In genomic region chr1:231806623-231807470, GRCh38 we compare ENCODE assay signal across 8 cellular contexts.
DNase-seq lines count a peak whose midpoint lies in the region; ATAC-seq, FAIRE-seq and TF ChIP-seq lines count a peak whose summit lies in the region.

No MANE protein-coding gene starts in this region.

- H3K9me3 ChIP-seq in right cardiac atrium (ENCODE audit: control insufficient read depth, low read length) (no peaks in the 10 kb centered on the region), small intestine (ENCODE audit: control insufficient read depth, low read depth) (no peaks in the 10 kb centered on the region), uterus (no peaks in the 10 kb centered on the region)

- no peaks in the 10 kb centered on the region for H3K4me1 Mint-ChIP-seq in activated naive CD8-positive, alpha-beta T cell treated with anti-CD3 and anti-CD28 coated beads, Interleukin-2, amount 10 ng/mL, durations not matched to agents 7 days and 5 days

- peak; percentile 96 for ATAC-seq in GM19035 (IDR thresholded peaks at IDR 0.05; ENCODE audit: unreplicated experiment)
- peak; percentile 90 for ATAC-seq in HG03175 (IDR thresholded peaks at IDR 0.05; ENCODE audit: unreplicated experiment)
- ATAC-seq in activated naive CD8-positive, alpha-beta T cell treated with anti-CD3 and anti-CD28 coated beads, Interleukin-2, amount 10 ng/mL, durations not matched to agents 7 days and 5 days (ENCODE audit: low read depth): peak; percentile 73
- ATAC-seq in right cardiac atrium: peak; percentile 70 to 72

- H3K27me3 ChIP-seq in right cardiac atrium (ENCODE audit: control insufficient read depth, insufficient read depth) (no peaks in the 10 kb centered on the region), small intestine (ENCODE audit: control insufficient read depth in 2 of 2, insufficient read depth in 2 of 2, low read length in 2 of 2) (no peaks in the 10 kb centered on the region), uterus (no peaks in the 10 kb centered on the region)

- H3K9me3 Mint-ChIP-seq in activated naive CD8-positive, alpha-beta T cell treated with anti-CD3 and anti-CD28 coated beads, Interleukin-2, amount 10 ng/mL, durations not matched to agents 7 days and 5 days: no peaks in the 10 kb centered on the region

- no peak overlapping the region for H3K4me3 ChIP-seq in right cardiac atrium (ENCODE audit: low read length)
- no peak overlapping the region for H3K4me3 ChIP-seq in small intestine (ENCODE audit: low read depth in 1 of 2, low read length in 2 of 2)
- no peak overlapping the region for H3K4me3 ChIP-seq in uterus

- no peaks in the 10 kb centered on the region for H3K27me3 Mint-ChIP-seq in activated naive CD8-positive, alpha-beta T cell treated with anti-CD3 and anti-CD28 coated beads, Interleukin-2, amount 10 ng/mL, durations not matched to agents 7 days and 5 days

- H3K27ac Mint-ChIP-seq in activated naive CD8-positive, alpha-beta T cell treated with anti-CD3 and anti-CD28 coated beads, Interleukin-2, amount 10 ng/mL, durations not matched to agents 7 days and 5 days: no peak overlapping the region

- H3K4me1 ChIP-seq in right cardiac atrium (ENCODE audit: control insufficient read depth, insufficient read depth, low read length) (peaks cover 4% of the 10 kb centered on the region), small intestine (ENCODE audit: control insufficient read depth in 2 of 2, insufficient read depth in 1 of 2, low read depth in 1 of 2, low read length in 1 of 2) (no peaks in the 10 kb centered on the region), uterus (no peaks in the 10 kb centered on the region)

- DNase-seq in CMK (ENCODE audit: low read depth) (peak; percentile 18), NCI-H524 treated with DMSO at 0.1 percent for 48 hours (lab: John Stamatoyannopoulos, UW) (peak; percentile 88), right cardiac atrium (peak; percentile 60 to 79 (median 72)), small intestine (peak; percentile 49), uterus (no peak)
- peak; percentile 46 for DNase-seq in activated naive CD8-positive, alpha-beta T cell treated with anti-CD3 and anti-CD28 coated beads, Interleukin-2, amount 10 ng/mL, durations not matched to agents 7 days and 5 days

- no peak for FAIRE-seq in small intestine (lab: Jason Lieb, UNC)

- H3K36me3 ChIP-seq in small intestine (ENCODE audit: control insufficient read depth in 2 of 2, insufficient read depth in 2 of 2, low read length in 2 of 2) (no peaks in the 10 kb centered on the region), uterus (no peaks in the 10 kb centered on the region)

- H3K36me3 Mint-ChIP-seq in activated naive CD8-positive, alpha-beta T cell treated with anti-CD3 and anti-CD28 coated beads, Interleukin-2, amount 10 ng/mL, durations not matched to agents 7 days and 5 days: peaks cover 9% of the 10 kb centered on the region

- no peak overlapping the region for H3K27ac ChIP-seq in right cardiac atrium (ENCODE audit: low read length)
- no peak overlapping the region for H3K27ac ChIP-seq in small intestine (ENCODE audit: low read depth in 1 of 2, low read length in 1 of 2)
- no peak overlapping the region for H3K27ac ChIP-seq in uterus

- H3K4me3 Mint-ChIP-seq in activated naive CD8-positive, alpha-beta T cell treated with anti-CD3 and anti-CD28 coated beads, Interleukin-2, amount 10 ng/mL, durations not matched to agents 7 days and 5 days: no peak overlapping the region

- 62% methylated on average over 21 of the region's 21 CpGs for WGBS in right cardiac atrium
- WGBS in small intestine, 3 donors: 41 to 71% (median 64%) methylated on average over 20 to 21 of the region's 21 CpGs

- TF ChIP-seq CTCF in uterus (IDR thresholded peaks at IDR 0.05): no peak

- POLR2A ChIA-PET in activated naive CD8-positive, alpha-beta T cell treated with anti-CD3 and anti-CD28 coated beads, Interleukin-2, amount 10 ng/mL, durations not matched to agents 7 days and 5 days (lab: Charles Lee): no interaction called here

- TF ChIP-seq POLR2A in uterus (IDR thresholded peaks at IDR 0.05): no peak

- intact Hi-C loops in right cardiac atrium (cut with DNase I) (loop anchor here in 1 of 4 donors (10.0 kb wide), 1 partner anchor 52 kb away; no protein-coding TSS in a partner anchor), uterus (cut with DNase I; ENCODE audit: low total_unique reads) (no loop called here)

Comparison
In these comparisons a context has a peak if more than half of its experiments do, and no peak if none do; other contexts are left out.
1. DNase-seq: peak in CMK (single experiment), NCI-H524 treated with DMSO at 0.1 percent for 48 hours (single experiment), activated naive CD8-positive, alpha-beta T cell treated with anti-CD3 and anti-CD28 coated beads, Interleukin-2, amount 10 ng/mL, durations not matched to agents 7 days and 5 days (single experiment), right cardiac atrium (3 of 3) and small intestine (single experiment); none in uterus (0 of 2).
2. Peak in every context shown above with its lines, with median percentiles within 50 percentile points of each other: ATAC-seq.